ENCODE assay signal across 9 cellular contexts in genomic region chr5:181105091-181106025, GRCh38. TPM values are rescaled to one million over a fixed set of nuclear protein-coding genes. Genes with fewer than 3 reads are reported as not detected.
DNase-seq lines count a peak whose midpoint lies in the region; ATAC-seq, FAIRE-seq and TF ChIP-seq lines count a peak whose summit lies in the region.
"Not testable (repeated sequence)": the region's sequence is repeated elsewhere in the genome, so short reads cannot be mapped to it uniquely, and the experiment has no call there.
"Had no signal": no experiment of that assay in that cellular context is flagged by ENCODE, and none has a peak within 500 bp of the region (broad histone marks: within the 10 kb centered on the region; RNA-seq: fewer than 3 reads in every experiment).

No MANE protein-coding gene starts in this region.

- not testable (repeated sequence) for H3K4me3 ChIP-seq in NB4 (ENCODE audit: low read depth, low read length)

- H3K27ac Mint-ChIP-seq in MCF 10A (ENCODE audit: low read depth, unreplicated experiment) = not testable (repeated sequence)

- not testable (repeated sequence) for H3K36me3 Mint-ChIP-seq in MCF 10A (ENCODE audit: insufficient read depth, unreplicated experiment)

- TF ChIP-seq CTCF in NB4 (IDR thresholded peaks at IDR 0.05; ENCODE audit: low read depth, low read length); VCaP (conservative IDR thresholded peaks at IDR 0.05); MCF 10A (IDR thresholded peaks at IDR 0.05; ENCODE audit: unreplicated experiment): not testable (repeated sequence)

- POLR2A ChIA-PET in MCF 10A (lab: Yijun Ruan, JAX) = not testable (repeated sequence)

- not testable (repeated sequence) for H3K9me3 ChIP-seq in ES-I3 (ENCODE audit: control insufficient read depth, insufficient read depth, low read length)

- not testable (repeated sequence) for H3K4me1 Mint-ChIP-seq in MCF 10A (ENCODE audit: insufficient read depth, unreplicated experiment)

- not testable (repeated sequence) for BruUV-seq in MCF 10A (replicated peaks; lab: Mats Ljungman, UMichigan)

- intact Hi-C loops in MCF 10A (cut with micrococcal nuclease); left colon (cut with DNase I, micrococcal nuclease): not testable (repeated sequence)

- H3K27me3 Mint-ChIP-seq in MCF 10A (ENCODE audit: insufficient read depth, unreplicated experiment) = peaks cover 37% of the 10 kb centered on the region

- FAIRE-seq in RCC 7860 (lab: Jason Lieb, UNC) = not testable (repeated sequence)

- DNase-seq in HT-29 (ENCODE audit: low spot score) = peak; percentile 23
- peak; percentile 14 for DNase-seq in NB4 (ENCODE audit: low read depth)
- peak; percentile 2 for DNase-seq in RCC 7860 (ENCODE audit: low spot score)
- peak; percentile 22 for DNase-seq in MCF 10A (ENCODE audit: unreplicated experiment)
- not testable (repeated sequence) for DNase-seq in left colon

- peak overlapping the region; percentile 20; the same call in 1 of the 2 replicates for H3K9ac ChIP-seq in ES-I3 (ENCODE audit: low read depth, low read length)

- CTCF ChIA-PET in MCF 10A (lab: Yijun Ruan, JAX) = not testable (repeated sequence)

- not testable (repeated sequence) for H3K36me3 ChIP-seq in ES-I3 (ENCODE audit: insufficient read depth, low read length)

- not testable (repeated sequence) for H3K4me3 Mint-ChIP-seq in MCF 10A (ENCODE audit: unreplicated experiment)

- ATAC-seq in left colon = peak; percentile 59

- H3K9me3 Mint-ChIP-seq in MCF 10A (ENCODE audit: unreplicated experiment) = not testable (repeated sequence)

- H3K4me1 ChIP-seq in ES-I3 (ENCODE audit: insufficient read depth, low read length) = not testable (repeated sequence)

- peak overlapping the region; percentile 59 for H3K27ac ChIP-seq in VCaP

- not testable (repeated sequence) for TF ChIP-seq POLR2A in NB4 (IDR thresholded peaks at IDR 0.05; ENCODE audit: extremely low read depth, insufficient read length)

RNA-seq across cellular contexts. Expression of gene OR2V1, which starts 25.6 kb away (rescaled TPM):
- not detected in 2 replicates for total RNA-seq in HT-29 (2014; rRNA removed; shearing (Covaris generic))
- total RNA-seq in MCF 10A (2022) = not detected in 2 replicates
- not detected for total RNA-seq in left colon
- total RNA-seq: CD8-positive, alpha-beta T cell; HepG2 had no signal

RNA-seq across cellular contexts. Expression of gene OR2V2, which starts 42.0 kb away (rescaled TPM):
- not detected in 2 replicates for total RNA-seq in HT-29 (2014; rRNA removed; shearing (Covaris generic))
- total RNA-seq in MCF 10A (2022) (not detected in 2 replicates), left colon (not detected)
- total RNA-seq: CD8-positive, alpha-beta T cell; HepG2 had no signal
